In the genomic region with DNA sequence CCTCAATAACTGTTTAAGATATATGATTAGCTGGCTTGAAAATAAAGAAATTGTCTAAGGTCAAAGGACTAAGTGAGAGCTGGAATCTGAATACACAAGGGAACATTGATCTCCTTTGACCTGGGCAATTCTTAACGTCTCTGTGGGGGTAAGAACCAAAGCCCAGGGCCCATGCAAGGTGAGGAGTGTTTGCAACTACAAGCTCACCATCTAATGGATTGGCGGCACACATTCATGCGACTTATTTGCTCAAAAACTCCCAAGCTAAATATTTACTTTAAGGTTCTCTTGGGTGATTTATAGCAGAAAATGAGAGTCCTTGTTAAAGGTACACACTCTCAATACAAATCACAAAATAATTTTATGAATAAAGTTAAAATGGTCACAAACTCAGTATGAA, we compare ENCODE assay signal across 26 cellular contexts.
"Had no signal": no experiment of that assay in that cellular context is flagged by ENCODE, and none has a peak within 500 bp of the region (broad histone marks: within the 10 kb centered on the region; RNA-seq: fewer than 3 reads in every experiment).

No MANE protein-coding gene starts in this region.

- H3K4me3 ChIP-seq: esophagus squamous epithelium, prostate gland, smooth muscle cell, stomach, thyroid gland, upper lobe of left lung, vagina had no signal

- H3K36me3 ChIP-seq: esophagus squamous epithelium, prostate gland, stomach, thyroid gland, upper lobe of left lung, vagina had no signal

- H3K4me1 ChIP-seq: esophagus squamous epithelium, prostate gland, thyroid gland, upper lobe of left lung, vagina had no signal

- H3K9me3 ChIP-seq: esophagus squamous epithelium, prostate gland, thyroid gland, upper lobe of left lung, vagina had no signal

- FAIRE-seq: colon, endometrium, TTC549 had no signal

- DNase-seq: activated CD4-positive, alpha-beta T cell treated with anti-CD3 and anti-CD28 coated beads for 4 hours; activated CD4-positive, alpha-beta T cell treated with anti-CD3 and anti-CD28 coated beads, Interleukin-2, amount 50 U/mL, for 4 hours; activated effector memory CD4-positive, alpha-beta T cell treated with Interleukin-2 at 50 U/mL for 16 hours; activated naive CD4-positive, alpha-beta T cell treated with Interleukin-2 at 50 U/mL for 16 hours; anterior cingulate cortex; dermis blood vessel endothelial cell; effector CD4-positive, alpha-beta T cell; esophagus squamous epithelium; foreskin melanocyte; left ventricle myocardium superior; mammary epithelial cell; retina; stimulated activated CD4-positive, alpha-beta T cell treated with anti-CD3 and anti-CD28 coated beads, Interleukin-1b, Interleukin-23, amount 100 ng/mL, for 48 hours; stimulated activated naive B cell treated with anti-CD40 and anti-IgM and Interleukin-4, amounts not matched to agents 10 μg/mL and 1 μg/mL and 100 μg/mL, for 72 hours; stomach; T-helper 9 cell; thyroid gland; upper lobe of left lung had no signal

- H3K4me2 ChIP-seq: smooth muscle cell had no signal

- ATAC-seq: left ventricle myocardium superior; stimulated activated naive B cell treated with anti-CD40 and anti-IgM and Interleukin-4, amounts not matched to agents 10 μg/mL and 1 μg/mL and 100 μg/mL, for 72 hours had no signal

- H3K27ac ChIP-seq: epithelial cell of prostate, esophagus squamous epithelium, prostate gland, stomach, thyroid gland, upper lobe of left lung, vagina, VCaP had no signal

- H3K27me3 ChIP-seq: esophagus squamous epithelium, stomach, thyroid gland, upper lobe of left lung, vagina had no signal
